ENCODE assay signal across 18 cellular contexts in genomic region chr9:136295055-136295454, GRCh38. TPM values are rescaled to one million over a fixed set of nuclear protein-coding genes. Genes with fewer than 3 reads are reported as not detected.
DNase-seq lines count a peak whose midpoint lies in the region; ATAC-seq and TF ChIP-seq lines count a peak whose summit lies in the region.
"Had no signal": no experiment of that assay in that cellular context is flagged by ENCODE, and none has a peak within 500 bp of the region (broad histone marks: within the 10 kb centered on the region; RNA-seq: fewer than 3 reads in every experiment).

No MANE protein-coding gene starts in this region.

- H3K4me3 Mint-ChIP-seq in Caco-2 (ENCODE audit: unreplicated experiment) (no peak overlapping the region), type B pancreatic cell (no peak overlapping the region)
- H3K4me3 Mint-ChIP-seq: CD4-positive, CD25-positive, alpha-beta regulatory T cell; CD8-positive, alpha-beta T cell; GM23338; HFFc6 had no signal

- no TSS peak for BruUV-seq in Caco-2 (replicated peaks; lab: Mats Ljungman, UMichigan)

- no peaks in the 10 kb centered on the region for H3K36me3 ChIP-seq in BE2C
- no peaks in the 10 kb centered on the region for H3K36me3 ChIP-seq in Caco-2 (ENCODE audit: control insufficient read depth, insufficient read depth, low read length)
- H3K36me3 ChIP-seq in right lobe of liver, result no peaks in the 10 kb centered on the region
- H3K36me3 ChIP-seq: BLaER1, HAP-1 had no signal

- CTCF ChIA-PET in Caco-2 (lab: Charles Lee), result no interaction called here

- H3K9me3 ChIP-seq in BE2C, result no peaks in the 10 kb centered on the region
- no peaks in the 10 kb centered on the region; the same call in 1 of the 2 replicates for H3K9me3 ChIP-seq in Caco-2
- H3K9me3 ChIP-seq in right lobe of liver, result no peaks in the 10 kb centered on the region
- H3K9me3 ChIP-seq: BLaER1, HAP-1 had no signal

- H3K4me3 ChIP-seq in BE2C (ENCODE audit: low read depth, low read length) (no peak overlapping the region), Caco-2 (ENCODE audit: low read depth, low read length) (no peak overlapping the region), right lobe of liver (no peak overlapping the region)
- H3K4me3 ChIP-seq: BLaER1, GM23338, HAP-1 had no signal

- TF ChIP-seq POLR2A in right lobe of liver (IDR thresholded peaks at IDR 0.05), result no peak

- peak; percentile 4 for DNase-seq in BE2C
- DNase-seq in Caco-2, result no peak
- no peak for DNase-seq in right lobe of liver
- DNase-seq in type B pancreatic cell (ENCODE audit: extremely low spot score, unreplicated experiment), result no peak
- no peak for DNase-seq in NCI-H1417 (lab: John Stamatoyannopoulos, UW)
- DNase-seq: CD4-positive, CD25-positive, alpha-beta regulatory T cell; CD8-positive, alpha-beta T cell; DMS 273 treated with DMSO at 0.1 percent for 48 hours; DMS79; EL; GDM1; HFFc6 had no signal

- WGBS in right lobe of liver (ENCODE audit: insufficient coverage, low coverage, low lambda C conversion rate, missing lambda C conversion rate), result 78% methylated on average over 5 of the region's 16 CpGs

- H3K27me3 Mint-ChIP-seq in Caco-2 (ENCODE audit: insufficient read depth, unreplicated experiment) (no peaks in the 10 kb centered on the region), type B pancreatic cell (peaks cover 7% of the 10 kb centered on the region)
- H3K27me3 Mint-ChIP-seq: CD4-positive, CD25-positive, alpha-beta regulatory T cell had no signal

- H3K9me3 Mint-ChIP-seq in Caco-2 (ENCODE audit: unreplicated experiment) (no peaks in the 10 kb centered on the region), type B pancreatic cell (no peaks in the 10 kb centered on the region)
- H3K9me3 Mint-ChIP-seq: CD4-positive, CD25-positive, alpha-beta regulatory T cell; CD8-positive, alpha-beta T cell; GM23338; HFFc6 had no signal

- ATAC-seq in right lobe of liver (no peak), HG03432 (IDR thresholded peaks at IDR 0.05; ENCODE audit: unreplicated experiment) (no peak)
- ATAC-seq: CD8-positive, alpha-beta T cell; GM23338 had no signal

- POLR2A ChIA-PET in Caco-2 (lab: Charles Lee), result no interaction called here

- intact Hi-C loops in Caco-2 (cut with micrococcal nuclease; ENCODE audit: unreplicated experiment) (no loop called here), right lobe of liver (cut with DNase I) (no loop called here)

- H3K27me3 ChIP-seq in BE2C (no peaks in the 10 kb centered on the region), Caco-2 (replicated peaks; ENCODE audit: control insufficient read depth, insufficient read depth, low read length) (no peaks in the 10 kb centered on the region), right lobe of liver (no peaks in the 10 kb centered on the region)
- H3K27me3 ChIP-seq: BLaER1 had no signal

- H3K27ac ChIP-seq in right lobe of liver, result peak overlapping the region; percentile 43 to 95 (median 82)
- H3K27ac ChIP-seq: BLaER1, C4-2B had no signal

- H3K27ac Mint-ChIP-seq in Caco-2 (ENCODE audit: unreplicated experiment), result peak overlapping the region; percentile 26
- H3K27ac Mint-ChIP-seq in type B pancreatic cell, result peak overlapping the region; percentile 66
- H3K27ac Mint-ChIP-seq: CD4-positive, CD25-positive, alpha-beta regulatory T cell; CD8-positive, alpha-beta T cell; GM23338; HFFc6 had no signal

- H3K36me3 Mint-ChIP-seq in Caco-2 (ENCODE audit: insufficient read depth, unreplicated experiment), result no peaks in the 10 kb centered on the region
- no peaks in the 10 kb centered on the region for H3K36me3 Mint-ChIP-seq in type B pancreatic cell
- H3K36me3 Mint-ChIP-seq: CD4-positive, CD25-positive, alpha-beta regulatory T cell; CD8-positive, alpha-beta T cell had no signal

- H3K4me1 ChIP-seq in BE2C (0 out of 2 replicates have a peak, but pooled peaks cover 3% of the 10 kb centered on the region), Caco-2 (peaks cover 20% of the 10 kb centered on the region), right lobe of liver (peaks cover 0 to 19% (median 8%) of the 10 kb centered on the region in 4 donors)
- H3K4me1 ChIP-seq: HAP-1 had no signal

- TF ChIP-seq CTCF in BE2C (IDR thresholded peaks at IDR 0.05; ENCODE audit: low read depth, low read length) (no peak), Caco-2 (IDR thresholded peaks at IDR 0.05; ENCODE audit: insufficient read depth in 1 of 2, low read depth in 1 of 2, low read length in 1 of 2, severe bottlenecking in 1 of 2, unreplicated experiment in 1 of 2) (no peak), right lobe of liver (IDR thresholded peaks at IDR 0.05) (no peak), type B pancreatic cell (conservative IDR thresholded peaks at IDR 0.05) (no peak)

- H3K4me1 Mint-ChIP-seq in Caco-2 (ENCODE audit: low read depth, unreplicated experiment) (no peaks in the 10 kb centered on the region), type B pancreatic cell (ENCODE audit: unreplicated experiment) (no peaks in the 10 kb centered on the region)
- H3K4me1 Mint-ChIP-seq: CD4-positive, CD25-positive, alpha-beta regulatory T cell had no signal

RNA-seq across cellular contexts. Expression of gene CCDC187, which starts 8.8 kb away (rescaled TPM):
- polyA plus RNA-seq in BE2C (2012; ENCODE audit: insufficient read depth, insufficient read length, low read depth), result not detected
- total RNA-seq in Caco-2 (2022), result 0.09 and 0.11 TPM in 2 replicates
- total RNA-seq in right lobe of liver, result under 1 TPM in 3 of 6 experiments, not detected in 3; 0.09 to 0.80 (median 0.62) TPM
- 0.69 and 0.70 TPM in 2 replicates for total RNA-seq in type B pancreatic cell (ENCODE audit: low replicate concordance)
- total RNA-seq: A673; CD4-positive, CD25-positive, alpha-beta regulatory T cell; HFFc6 had no signal
- polyA plus RNA-seq: CD4-positive, CD25-positive, alpha-beta regulatory T cell; GM23338 had no signal

RNA-seq across cellular contexts. Expression of gene GPSM1, which starts 32.3 kb away (rescaled TPM):
- polyA plus RNA-seq in BE2C (2012; ENCODE audit: insufficient read depth, insufficient read length, low read depth), result 131 TPM
- total RNA-seq in Caco-2 (2022), result 25.7 and 26.5 TPM in 2 replicates
- total RNA-seq in right lobe of liver, result 1 to 10 TPM; 1.3 to 4.8 (median 4.1) TPM
- total RNA-seq in type B pancreatic cell (ENCODE audit: low replicate concordance), result 29.2 and 56.2 TPM in 2 replicates

RNA-seq across cellular contexts. Expression of gene QSOX2, which starts 49.4 kb away (rescaled TPM):
- polyA plus RNA-seq in BE2C (2012; ENCODE audit: insufficient read depth, insufficient read length, low read depth), result 65.1 TPM
- total RNA-seq in Caco-2 (2022) (26.9 and 29.6 TPM in 2 replicates), right lobe of liver (1 to 10 TPM; 2.9 to 8.7 (median 6.4) TPM), type B pancreatic cell (ENCODE audit: low replicate concordance) (15.6 and 23.6 TPM in 2 replicates)
